Comparison of ENCODE assay signal across 8 cellular contexts in genomic region chr14:102320033-102320660, GRCh38. TPM values are rescaled to one million over a fixed set of nuclear protein-coding genes. Genes with fewer than 3 reads are reported as not detected.
DNase-seq lines count a peak whose midpoint lies in the region; ATAC-seq and TF ChIP-seq lines count a peak whose summit lies in the region.

No MANE protein-coding gene starts in this region.

- POLR2A ChIA-PET in MCF 10A (lab: Yijun Ruan, JAX): interaction anchor here (0.6 to 2.2 kb wide), 10 partner anchors 8 to 205 kb away, joined by 3 to 9 read pairs (median 4); partner anchors contain the start of genes CINP and TECPR2

- peak overlapping the region; percentile 95 for H3K27ac Mint-ChIP-seq in MCF 10A (ENCODE audit: low read depth, unreplicated experiment)

- TF ChIP-seq CTCF in MCF 10A (IDR thresholded peaks at IDR 0.05; ENCODE audit: unreplicated experiment): no peak

- no TSS peak for BruUV-seq in MCF 10A (replicated peaks; lab: Mats Ljungman, UMichigan)

- peak overlapping the region; percentile 56 to 77 (median 74) for H3K4me3 ChIP-seq in skin epidermis

- CTCF ChIA-PET in MCF 10A (lab: Yijun Ruan, JAX): interaction anchor here (0.6 to 1.3 kb wide), 5 partner anchors 57 to 359 kb away, joined by 3 to 5 read pairs (median 3); no protein-coding TSS in a partner anchor

- peaks cover 31% of the 10 kb centered on the region for H3K36me3 Mint-ChIP-seq in MCF 10A (ENCODE audit: insufficient read depth, unreplicated experiment)

- ATAC-seq in GM18909 (IDR thresholded peaks at IDR 0.05; ENCODE audit: poor library complexity, unreplicated experiment): peak; percentile 27
- peak; percentile 11 for ATAC-seq in HG03457 (IDR thresholded peaks at IDR 0.05; ENCODE audit: unreplicated experiment)

- DNase-seq in ACHN: peak; percentile 37
- peak; percentile 25 for DNase-seq in T-helper 22 cell (ENCODE audit: low read depth)
- DNase-seq in MCF 10A (ENCODE audit: unreplicated experiment): no peak
- DNase-seq in iPS-NIHi7 (ENCODE audit: extremely low spot score): peak; percentile 45
- no peak for DNase-seq in NCI-H1930 (lab: John Stamatoyannopoulos, UW)

- H3K27me3 Mint-ChIP-seq in MCF 10A (ENCODE audit: insufficient read depth, unreplicated experiment): no peaks in the 10 kb centered on the region

- in situ Hi-C loops in ACHN (cut with HindIII; ENCODE audit: low pct_ligation_motif_present, low pct_unique_long_range_greater_than_20kb, low sequenced_read_pairs): no loop called here

- H3K9me3 Mint-ChIP-seq in MCF 10A (ENCODE audit: unreplicated experiment): no peaks in the 10 kb centered on the region

- peak overlapping the region; percentile 93 for H3K4me3 Mint-ChIP-seq in MCF 10A (ENCODE audit: unreplicated experiment)

- peaks cover 15% of the 10 kb centered on the region for H3K4me1 Mint-ChIP-seq in MCF 10A (ENCODE audit: insufficient read depth, unreplicated experiment)

- H3K27ac ChIP-seq in skin epidermis: peak overlapping the region; percentile 67 to 96 (median 87)

- intact Hi-C loops in MCF 10A (cut with micrococcal nuclease): no loop called here

RNA-seq across cellular contexts. Expression of gene ZNF839, which starts 0.6 kb away (rescaled TPM):
- 20.3 and 23.0 TPM in 2 replicates for total RNA-seq in MCF 10A (2022)

RNA-seq across cellular contexts. Expression of gene MOK, which starts 15.2 kb away (rescaled TPM):
- 61.7 and 98.9 TPM in 2 replicates for total RNA-seq in MCF 10A (2022)

RNA-seq across cellular contexts. Expression of gene CINP, which starts 42.5 kb away (rescaled TPM):
- 36.6 and 51.1 TPM in 2 replicates for total RNA-seq in MCF 10A (2022)

RNA-seq across cellular contexts. Expression of gene TECPR2, which starts 42.6 kb away (rescaled TPM):
- total RNA-seq in MCF 10A (2022): 18.2 and 18.4 TPM in 2 replicates

Comparison
In these comparisons a context has a peak if more than half of its experiments do, and no peak if none do; other contexts are left out.
1. DNase-seq: peak in ACHN (single experiment), T-helper 22 cell (single experiment) and iPS-NIHi7 (single experiment); none in MCF 10A (single experiment) and NCI-H1930 (0 of 2).